ENCODE assay signal across 8 cellular contexts in the genomic region with DNA sequence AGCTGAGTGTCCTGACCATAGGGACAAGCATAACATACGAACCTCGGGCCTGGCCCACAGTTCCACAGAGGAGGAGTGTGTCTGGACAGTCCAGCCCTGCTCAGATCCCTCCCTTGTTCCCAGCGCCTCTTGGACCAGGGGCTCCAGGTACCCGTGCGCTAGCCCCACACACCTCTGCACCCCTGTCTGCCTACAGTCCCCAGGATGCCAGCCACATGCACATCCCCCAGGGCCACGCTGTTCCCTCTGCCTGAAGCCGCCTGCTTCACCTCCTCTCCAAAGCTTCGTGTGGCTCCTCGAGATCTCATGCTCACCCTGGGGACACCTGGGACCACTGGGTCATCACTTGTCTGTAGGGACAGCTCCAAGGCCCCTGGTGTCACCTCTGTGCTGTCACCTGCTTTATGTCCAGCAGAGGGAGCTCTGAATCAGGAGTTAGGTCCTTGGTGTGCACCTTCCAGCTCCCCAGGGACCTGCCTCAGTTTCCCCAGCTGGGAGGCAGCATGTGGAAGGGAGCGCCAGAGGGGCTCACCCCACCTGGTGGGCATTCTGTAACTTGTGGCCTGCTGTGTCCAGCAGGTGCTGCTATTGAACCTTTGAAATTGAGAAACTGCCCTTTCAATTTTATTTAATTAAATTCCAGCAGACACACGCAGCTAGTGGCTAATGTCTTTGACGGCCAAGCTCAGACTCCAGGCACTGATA. TPM values are rescaled to one million over a fixed set of nuclear protein-coding genes. Genes with fewer than 3 reads are reported as not detected.
DNase-seq lines count a peak whose midpoint lies in the region; ATAC-seq and TF ChIP-seq lines count a peak whose summit lies in the region.

No MANE protein-coding gene starts in this region.

- peak in 1 of 2 donors; percentile 45 for ATAC-seq in CD4-positive, CD25-positive, alpha-beta regulatory T cell (ENCODE audit: low read depth in 2 of 2)
- peak; percentile 65 for ATAC-seq in stimulated activated naive CD8-positive, alpha-beta T cell treated with anti-CD3 and anti-CD28 coated beads, Interleukin-15, amount 100 ng/mL, for 72 hours
- ATAC-seq in HG02678 (IDR thresholded peaks at IDR 0.05; ENCODE audit: unreplicated experiment) = no peak

- H3K9me3 ChIP-seq in CD4-positive, CD25-positive, alpha-beta regulatory T cell (ENCODE audit: control insufficient read depth in 2 of 2, low read length in 2 of 2) = no peaks in the 10 kb centered on the region
- H3K9me3 ChIP-seq in liver (ENCODE audit: control insufficient read depth in 4 of 4, low read length in 3 of 4) = no peaks in the 10 kb centered on the region

- H3K27ac Mint-ChIP-seq in CD4-positive, CD25-positive, alpha-beta regulatory T cell = no peak overlapping the region
- peak overlapping the region; percentile 26 to 94 (median 60) for H3K27ac Mint-ChIP-seq in brain
- no peak overlapping the region for H3K27ac Mint-ChIP-seq in stimulated activated naive CD8-positive, alpha-beta T cell treated with anti-CD3 and anti-CD28 coated beads, Interleukin-15, amount 100 ng/mL, for 72 hours

- no peaks in the 10 kb centered on the region for H3K36me3 ChIP-seq in CD4-positive, CD25-positive, alpha-beta regulatory T cell (ENCODE audit: control insufficient read depth, insufficient read depth, low read length)
- H3K36me3 ChIP-seq in liver (ENCODE audit: control insufficient read depth in 4 of 4, insufficient read depth in 3 of 4, low read depth in 1 of 4, low read length in 3 of 4) = no peaks in the 10 kb centered on the region

- peaks cover 0 to 2% (median 0%) of the 10 kb centered on the region in 4 donors for H3K4me1 Mint-ChIP-seq in CD4-positive, CD25-positive, alpha-beta regulatory T cell
- peaks cover 24% of the 10 kb centered on the region for H3K4me1 Mint-ChIP-seq in brain
- H3K4me1 Mint-ChIP-seq in stimulated activated naive CD8-positive, alpha-beta T cell treated with anti-CD3 and anti-CD28 coated beads, Interleukin-15, amount 100 ng/mL, for 72 hours = no peaks in the 10 kb centered on the region

- H3K4me1 ChIP-seq in CD4-positive, CD25-positive, alpha-beta regulatory T cell (ENCODE audit: control insufficient read depth, insufficient read depth, low read length, poor library complexity, severe bottlenecking) = no peaks in the 10 kb centered on the region
- no peaks in the 10 kb centered on the region for H3K4me1 ChIP-seq in liver (ENCODE audit: control insufficient read depth in 4 of 4, insufficient read depth in 4 of 4, low read length in 3 of 4)

- peak; percentile 21 to 47 (median 46) for DNase-seq in CD4-positive, CD25-positive, alpha-beta regulatory T cell
- DNase-seq in HEK293T (ENCODE audit: extremely low spot score) (peak; percentile 58), T-helper 2 cell (peak in 3 of 5 experiments; percentile 15 to 24 (median 22)), DMS153 treated with DMSO at 0.1 percent for 48 hours (lab: John Stamatoyannopoulos, UW; ENCODE audit: unreplicated experiment) (no peak)
- peak; percentile 44 to 51 for DNase-seq in stimulated activated naive CD8-positive, alpha-beta T cell treated with anti-CD3 and anti-CD28 coated beads, Interleukin-15, amount 100 ng/mL, for 72 hours

- POLR2A ChIA-PET in HEK293T (lab: Yijun Ruan, JAX) = no interaction called here

- peak; percentile 87 to 97 for TF ChIP-seq CTCF in brain (conservative IDR thresholded peaks at IDR 0.05)
- peak; percentile 62 for TF ChIP-seq CTCF in liver (IDR thresholded peaks at IDR 0.05; ENCODE audit: low read depth, low read length, missing input control)

- 44% methylated on average over 12 of the region's 12 CpGs for WGBS in liver

- TF ChIP-seq RAD21 in liver (IDR thresholded peaks at IDR 0.05) = peak; percentile 56 to 71

- no peaks in the 10 kb centered on the region for H3K36me3 Mint-ChIP-seq in CD4-positive, CD25-positive, alpha-beta regulatory T cell
- H3K36me3 Mint-ChIP-seq in brain = no peaks in the 10 kb centered on the region

- no peak overlapping the region for H3K4me3 ChIP-seq in CD4-positive, CD25-positive, alpha-beta regulatory T cell (ENCODE audit: low read depth, low read length)
- H3K4me3 ChIP-seq in liver (ENCODE audit: low read depth in 1 of 3, low read length in 3 of 3) = no peak overlapping the region

- peaks cover 16% of the 10 kb centered on the region for H3K27me3 Mint-ChIP-seq in CD4-positive, CD25-positive, alpha-beta regulatory T cell
- peaks cover 24% of the 10 kb centered on the region for H3K27me3 Mint-ChIP-seq in brain
- H3K27me3 Mint-ChIP-seq in stimulated activated naive CD8-positive, alpha-beta T cell treated with anti-CD3 and anti-CD28 coated beads, Interleukin-15, amount 100 ng/mL, for 72 hours = peaks cover under 1% of the 10 kb centered on the region

- no peak overlapping the region for H3K27ac ChIP-seq in CD4-positive, CD25-positive, alpha-beta regulatory T cell (ENCODE audit: insufficient read depth, low read length, poor library complexity, severe bottlenecking)
- no peak overlapping the region for H3K27ac ChIP-seq in liver (ENCODE audit: low read depth in 1 of 2, low read length in 2 of 2)

- peak overlapping the region in 1 of 4 donors; percentile 19 for H3K4me3 Mint-ChIP-seq in CD4-positive, CD25-positive, alpha-beta regulatory T cell
- H3K4me3 Mint-ChIP-seq in brain = peak overlapping the region in 1 of 5 experiments; percentile 24
- no peak overlapping the region for H3K4me3 Mint-ChIP-seq in stimulated activated naive CD8-positive, alpha-beta T cell treated with anti-CD3 and anti-CD28 coated beads, Interleukin-15, amount 100 ng/mL, for 72 hours

- no peaks in the 10 kb centered on the region for H3K9me3 Mint-ChIP-seq in CD4-positive, CD25-positive, alpha-beta regulatory T cell
- peaks cover 0 to 2% (median 0%) of the 10 kb centered on the region in 5 experiments for H3K9me3 Mint-ChIP-seq in brain
- no peaks in the 10 kb centered on the region for H3K9me3 Mint-ChIP-seq in stimulated activated naive CD8-positive, alpha-beta T cell treated with anti-CD3 and anti-CD28 coated beads, Interleukin-15, amount 100 ng/mL, for 72 hours

- H3K9ac ChIP-seq in liver (ENCODE audit: low read depth in 1 of 2, low read length in 2 of 2) = no peak overlapping the region

- H3K27me3 ChIP-seq in CD4-positive, CD25-positive, alpha-beta regulatory T cell (ENCODE audit: control insufficient read depth, insufficient read depth, low read length) = no peaks in the 10 kb centered on the region
- no peaks in the 10 kb centered on the region for H3K27me3 ChIP-seq in liver (ENCODE audit: control insufficient read depth in 4 of 4, insufficient read depth in 4 of 4, low read length in 3 of 4)

- CTCF ChIA-PET in HEK293T (lab: Yijun Ruan, JAX) = interaction anchor here (0.6 to 2.2 kb wide), 23 partner anchors 10 to 335 kb away, joined by 3 to 18 read pairs (median 4); a partner anchor contains a TSS

TF ChIP-seq in HEK293T, 16 proteins besides CTCF, POLR2A, EP300 and RAD21:
- TF ChIP-seq, protein P1, sequence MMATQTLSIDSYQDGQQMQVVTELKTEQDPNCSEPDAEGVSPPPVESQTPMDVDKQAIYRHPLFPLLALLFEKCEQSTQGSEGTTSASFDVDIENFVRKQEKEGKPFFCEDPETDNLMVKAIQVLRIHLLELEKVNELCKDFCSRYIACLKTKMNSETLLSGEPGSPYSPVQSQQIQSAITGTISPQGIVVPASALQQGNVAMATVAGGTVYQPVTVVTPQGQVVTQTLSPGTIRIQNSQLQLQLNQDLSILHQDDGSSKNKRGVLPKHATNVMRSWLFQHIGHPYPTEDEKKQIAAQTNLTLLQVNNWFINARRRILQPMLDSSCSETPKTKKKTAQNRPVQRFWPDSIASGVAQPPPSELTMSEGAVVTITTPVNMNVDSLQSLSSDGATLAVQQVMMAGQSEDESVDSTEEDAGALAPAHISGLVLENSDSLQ (IDR thresholded peaks at IDR 0.05) = no peak
- TF ChIP-seq CTBP1 (IDR thresholded peaks at IDR 0.05; ENCODE audit: borderline replicate concordance) = no peak
- no peak for TF ChIP-seq FOXA1 (IDR thresholded peaks at IDR 0.05)
- TF ChIP-seq ELF4 (IDR thresholded peaks at IDR 0.05) = no peak

TF ChIP-seq in liver, 16 proteins besides CTCF, POLR2A, EP300 and RAD21:
- no peak for TF ChIP-seq JUND (IDR thresholded peaks at IDR 0.05)
- TF ChIP-seq GABPA (IDR thresholded peaks at IDR 0.05 in 1 of 2, conservative IDR thresholded peaks at IDR 0.05 in 1 of 2) = no peak
- TF ChIP-seq FOXA1 (IDR thresholded peaks at IDR 0.05) = no peak
- no peak for TF ChIP-seq FOXA2 (IDR thresholded peaks at IDR 0.05)
- no peak for TF ChIP-seq EGR1 (IDR thresholded peaks at IDR 0.05; ENCODE audit: low read depth in 2 of 2)
- TF ChIP-seq SP1 (IDR thresholded peaks at IDR 0.05) = no peak
- no peak for TF ChIP-seq RXRA (IDR thresholded peaks at IDR 0.05)
- no peak for TF ChIP-seq YY1 (IDR thresholded peaks at IDR 0.05)

RNA-seq across cellular contexts. Expression of a gene that starts 7.3 kb away (rescaled TPM):
- total RNA-seq in CD4-positive, CD25-positive, alpha-beta regulatory T cell = 37.9 TPM
- polyA plus RNA-seq in CD4-positive, CD25-positive, alpha-beta regulatory T cell = 10 to 100 TPM; 28.5 to 38.4 (median 32.2) TPM
- polyA plus RNA-seq in brain (ENCODE audit: insufficient read depth, low read depth, low replicate concordance) (41.3 TPM), liver (10 to 100 TPM in 1 of 2 donors, 1 to 10 TPM in 1; 6.8 to 16.2 TPM)
- 10 to 100 TPM; 13.7 to 19.5 TPM for total RNA-seq in liver

RNA-seq across cellular contexts. Expression of a gene that starts 12.4 kb away (rescaled TPM):
- not detected for total RNA-seq in CD4-positive, CD25-positive, alpha-beta regulatory T cell
- not detected for polyA plus RNA-seq in CD4-positive, CD25-positive, alpha-beta regulatory T cell
- not detected for polyA plus RNA-seq in brain (ENCODE audit: insufficient read depth, low read depth, low replicate concordance)
- total RNA-seq in liver = under 1 TPM in 1 of 2 donors, not detected in 1; 0.23 TPM
- not detected for polyA plus RNA-seq in liver

RNA-seq across cellular contexts. Expression of a gene that starts 31.0 kb away (rescaled TPM):
- total RNA-seq in CD4-positive, CD25-positive, alpha-beta regulatory T cell = not detected
- not detected for polyA plus RNA-seq in CD4-positive, CD25-positive, alpha-beta regulatory T cell
- polyA plus RNA-seq in brain (ENCODE audit: insufficient read depth, low read depth, low replicate concordance) = 17.7 TPM
- under 1 TPM in 1 of 2 donors, not detected in 1; 0.05 TPM for total RNA-seq in liver
- polyA plus RNA-seq in liver = not detected

RNA-seq across cellular contexts. Expression of a gene that starts 49.3 kb away (rescaled TPM):
- total RNA-seq in CD4-positive, CD25-positive, alpha-beta regulatory T cell = 123 TPM
- polyA plus RNA-seq in CD4-positive, CD25-positive, alpha-beta regulatory T cell = 10 to 100 TPM; 17.9 to 22.3 (median 20.6) TPM
- 42.2 TPM for polyA plus RNA-seq in brain (ENCODE audit: insufficient read depth, low read depth, low replicate concordance)
- 10 to 100 TPM; 18.3 to 29.7 TPM for total RNA-seq in liver
- polyA plus RNA-seq in liver = 10 to 100 TPM; 11.2 to 25.4 TPM

Comparison
In these comparisons a context has a peak if more than half of its experiments do, and no peak if none do; other contexts are left out.
1. H3K27ac Mint-ChIP-seq: peak in brain (5 of 5); none in CD4-positive, CD25-positive, alpha-beta regulatory T cell (0 of 3) and stimulated activated naive CD8-positive, alpha-beta T cell treated with anti-CD3 and anti-CD28 coated beads, Interleukin-15, amount 100 ng/mL, for 72 hours (0 of 2).
2. RNA of a gene that starts 31.0 kb away (polyA plus RNA-seq): 17.7 TPM in brain (single experiment); not detected in liver and not detected in CD4-positive, CD25-positive, alpha-beta regulatory T cell; every median in the first group is over 10 times any median in the second.